In the genomic region with DNA sequence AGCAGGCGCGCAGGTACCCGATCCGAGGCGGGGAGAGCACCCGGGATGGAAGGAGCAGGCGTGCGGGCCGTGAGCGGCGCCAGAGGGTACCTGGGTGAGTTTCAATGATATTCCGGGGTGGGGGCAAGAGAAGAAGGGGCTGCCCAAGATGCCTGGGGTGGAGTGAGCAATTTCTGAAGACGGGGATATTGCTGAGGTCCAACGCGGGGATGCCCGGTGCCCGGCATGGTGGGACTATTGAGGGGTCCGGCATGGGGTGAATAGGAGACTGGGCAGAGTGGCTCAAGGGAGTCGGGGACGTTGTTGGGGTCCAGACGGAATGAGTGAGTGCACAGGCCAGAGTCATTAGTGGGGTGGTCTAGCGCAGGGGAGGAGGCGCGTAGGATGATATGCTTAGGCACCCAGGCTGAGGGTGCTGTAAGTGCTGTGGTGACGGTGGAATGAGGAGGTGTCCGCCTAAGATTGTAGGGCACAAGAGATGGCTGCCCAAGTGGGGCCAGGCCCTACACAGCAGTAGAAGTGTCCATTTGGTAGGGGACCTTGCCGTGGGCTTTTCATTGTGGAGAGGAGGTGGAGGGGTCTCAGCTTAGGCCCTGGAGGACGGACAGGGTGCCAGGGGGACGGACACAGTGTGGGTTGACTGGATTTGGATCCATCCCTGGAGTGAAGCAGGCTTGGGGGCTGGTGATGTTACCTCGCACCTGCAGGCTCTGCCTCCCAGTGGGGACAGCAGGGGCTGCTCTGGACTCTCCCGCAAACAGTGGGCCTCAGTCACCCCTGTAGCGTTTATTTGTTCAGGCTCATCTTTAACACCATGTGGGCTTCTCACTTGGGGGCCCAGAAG, we compare ENCODE assay signal across 8 cellular contexts. TPM values are rescaled to one million over a fixed set of nuclear protein-coding genes. Genes with fewer than 3 reads are reported as not detected.
DNase-seq lines count a peak whose midpoint lies in the region; ATAC-seq, FAIRE-seq and TF ChIP-seq lines count a peak whose summit lies in the region.

No MANE protein-coding gene starts in this region.

- no peaks in the 10 kb centered on the region for H3K27me3 Mint-ChIP-seq in CD4-positive, CD25-positive, alpha-beta regulatory T cell
- no peaks in the 10 kb centered on the region for H3K27me3 Mint-ChIP-seq in nephron (ENCODE audit: low read depth)

- peak overlapping the region; percentile 98 for H3K4me2 ChIP-seq in OCI-LY7 (ENCODE audit: low read length)

- peak overlapping the region; percentile 54; the same call in 1 of the 2 replicates for H2AFZ ChIP-seq in OCI-LY7 (ENCODE audit: low read length)

- intact Hi-C loops in OCI-LY7 (cut with micrococcal nuclease; ENCODE audit: unreplicated experiment), result no loop called here

- H3K9me3 Mint-ChIP-seq in CD4-positive, CD25-positive, alpha-beta regulatory T cell, result no peaks in the 10 kb centered on the region
- no peaks in the 10 kb centered on the region for H3K9me3 Mint-ChIP-seq in nephron

- POLR2A ChIA-PET in OCI-LY7 (lab: Charles Lee), result interaction anchor here (1.0 to 1.4 kb wide), 2 partner anchors 10 to 44 kb away, joined by 3 to 5 read pairs; a partner anchor contains a TSS

- H3K27ac Mint-ChIP-seq in CD4-positive, CD25-positive, alpha-beta regulatory T cell, result peak overlapping the region; percentile 91 to 93 (median 92)
- H3K27ac Mint-ChIP-seq in nephron, result peak overlapping the region in 1 of 3 experiments; percentile 92

- CTCF ChIA-PET in OCI-LY7 (lab: Charles Lee; ENCODE audit: unreplicated experiment), result interaction anchor here (0.6 to 1.0 kb wide), 2 partner anchors 9 kb away, joined by 3 to 6 read pairs; a partner anchor contains a TSS

- H3K27ac ChIP-seq in CD4-positive, CD25-positive, alpha-beta regulatory T cell (ENCODE audit: insufficient read depth, low read length, poor library complexity, severe bottlenecking), result peak overlapping the region; percentile 60
- H3K27ac ChIP-seq in OCI-LY7 (ENCODE audit: low read depth, low read length, poor library complexity, severe bottlenecking), result no peak overlapping the region

- H3K9me2 ChIP-seq in OCI-LY7 (ENCODE audit: insufficient read depth, low read length), result no peaks in the 10 kb centered on the region

- peak overlapping the region; percentile 52 for H3K4me3 ChIP-seq in CD4-positive, CD25-positive, alpha-beta regulatory T cell (ENCODE audit: low read depth, low read length)
- H3K4me3 ChIP-seq in OCI-LY7 (ENCODE audit: low read depth, low read length, poor library complexity, severe bottlenecking) (peak overlapping the region; percentile 95), epithelial cell of esophagus (ENCODE audit: low read length) (peak overlapping the region; percentile 81)

- H3K9me3 ChIP-seq in CD4-positive, CD25-positive, alpha-beta regulatory T cell (ENCODE audit: control insufficient read depth in 2 of 2, low read length in 2 of 2), result no peaks in the 10 kb centered on the region
- no peaks in the 10 kb centered on the region for H3K9me3 ChIP-seq in OCI-LY7 (ENCODE audit: low read length)

- peak overlapping the region; percentile 89 to 100 (median 97) for H3K4me3 Mint-ChIP-seq in CD4-positive, CD25-positive, alpha-beta regulatory T cell
- H3K4me3 Mint-ChIP-seq in nephron, result peak overlapping the region; percentile 90 to 94 (median 91)

- no peaks in the 10 kb centered on the region for H3K36me3 Mint-ChIP-seq in CD4-positive, CD25-positive, alpha-beta regulatory T cell
- H3K36me3 Mint-ChIP-seq in nephron (ENCODE audit: low read depth), result no peaks in the 10 kb centered on the region

- H3K4me1 ChIP-seq in CD4-positive, CD25-positive, alpha-beta regulatory T cell (ENCODE audit: control insufficient read depth, insufficient read depth, low read length, poor library complexity, severe bottlenecking), result peaks cover 22% of the 10 kb centered on the region
- peaks cover 22% of the 10 kb centered on the region for H3K4me1 ChIP-seq in OCI-LY7 (ENCODE audit: insufficient read depth, low read length, poor library complexity, severe bottlenecking)

- peaks cover 4% of the 10 kb centered on the region; the same call in 1 of the 2 replicates for H4K20me1 ChIP-seq in OCI-LY7 (ENCODE audit: insufficient read depth, low read length)

- no TSS peak for BruUV-seq in OCI-LY7 (replicated peaks; lab: Mats Ljungman, UMichigan)

- H3K79me2 ChIP-seq in OCI-LY7 (ENCODE audit: insufficient read depth, low read depth, low read length), result peaks cover 17% of the 10 kb centered on the region

- TF ChIP-seq CTCF in OCI-LY7 (conservative IDR thresholded peaks at IDR 0.05; ENCODE audit: low read length), result no peak
- TF ChIP-seq CTCF in epithelial cell of esophagus (IDR thresholded peaks at IDR 0.05; ENCODE audit: insufficient read depth, low read depth, low read length, missing control alignments), result no peak
- no peak for TF ChIP-seq CTCF in nephron (IDR thresholded peaks at IDR 0.05; ENCODE audit: unreplicated experiment in 3 of 3)

- no peak for DNase-seq in CD4-positive, CD25-positive, alpha-beta regulatory T cell
- DNase-seq in OCI-LY7 (ENCODE audit: low spot score) (no peak), epithelial cell of esophagus (ENCODE audit: low read depth) (no peak), GM19239 (ENCODE audit: insufficient read length, low spot score) (no peak), T-helper 9 cell (no peak)
- DNase-seq in stimulated activated CD4-positive, alpha-beta T cell treated with anti-CD3 and anti-CD28 coated beads, Interleukin-4, amount 100 ng/mL, for 24 hours, result no peak

- H3K4me1 Mint-ChIP-seq in CD4-positive, CD25-positive, alpha-beta regulatory T cell, result peaks cover 4 to 39% (median 18%) of the 10 kb centered on the region in 4 donors
- H3K4me1 Mint-ChIP-seq in nephron, result peaks cover 23% of the 10 kb centered on the region

- peaks cover 12% of the 10 kb centered on the region for H3K36me3 ChIP-seq in CD4-positive, CD25-positive, alpha-beta regulatory T cell (ENCODE audit: control insufficient read depth, insufficient read depth, low read length)
- H3K36me3 ChIP-seq in OCI-LY7 (ENCODE audit: insufficient read depth, low read length), result peaks cover 16% of the 10 kb centered on the region

- H3K27me3 ChIP-seq in CD4-positive, CD25-positive, alpha-beta regulatory T cell (ENCODE audit: control insufficient read depth, insufficient read depth, low read length), result no peaks in the 10 kb centered on the region

- FAIRE-seq in GM19239 (lab: Jason Lieb, UNC), result no peak

- ATAC-seq in CD4-positive, CD25-positive, alpha-beta regulatory T cell (ENCODE audit: low read depth in 2 of 2), result no peak
- ATAC-seq in HG03342 (IDR thresholded peaks at IDR 0.05; ENCODE audit: unreplicated experiment), result no peak

RNA-seq across cellular contexts. Expression of a gene that starts 0.7 kb away (rescaled TPM):
- 48.5 TPM for total RNA-seq in CD4-positive, CD25-positive, alpha-beta regulatory T cell
- 1 to 10 TPM; 6.3 to 8.0 (median 7.6) TPM for polyA plus RNA-seq in CD4-positive, CD25-positive, alpha-beta regulatory T cell
- total RNA-seq in OCI-LY7 (2014; rRNA removed; shearing (Covaris generic)), result 27.7 and 29.2 TPM in 2 replicates
- total RNA-seq in OCI-LY7 (2022), result 36.9 and 37.7 TPM in 2 replicates

RNA-seq across cellular contexts. Expression of a gene that starts 9.0 kb away (rescaled TPM):
- total RNA-seq in CD4-positive, CD25-positive, alpha-beta regulatory T cell, result 77.8 TPM
- polyA plus RNA-seq in CD4-positive, CD25-positive, alpha-beta regulatory T cell, result 10 to 100 TPM; 18.2 to 38.8 (median 26.6) TPM
- 58.4 and 73.6 TPM in 2 replicates for total RNA-seq in OCI-LY7 (2014; rRNA removed; shearing (Covaris generic))
- 92.6 and 95.8 TPM in 2 replicates for total RNA-seq in OCI-LY7 (2022)

RNA-seq across cellular contexts. Expression of a gene that starts 43.8 kb away (rescaled TPM):
- total RNA-seq in CD4-positive, CD25-positive, alpha-beta regulatory T cell, result 3.9 TPM
- polyA plus RNA-seq in CD4-positive, CD25-positive, alpha-beta regulatory T cell, result 1 to 10 TPM; 8.6 to 9.3 (median 8.9) TPM
- total RNA-seq in OCI-LY7 (2014; rRNA removed; shearing (Covaris generic)), result 15.1 and 16.9 TPM in 2 replicates
- 13.5 and 16.9 TPM in 2 replicates for total RNA-seq in OCI-LY7 (2022)
